In genomic region chr9:2271426-2271825, GRCh38 we compare ENCODE assay signal across 8 cellular contexts.
DNase-seq lines count a peak whose midpoint lies in the region; ATAC-seq and TF ChIP-seq lines count a peak whose summit lies in the region.

No MANE protein-coding gene starts in this region.

- no peak overlapping the region for H3K27ac ChIP-seq in osteoblast (ENCODE audit: low read depth, low read length)

- H3K9me3 ChIP-seq in osteoblast (ENCODE audit: low read depth, low read length), result no peaks in the 10 kb centered on the region

- CTCF ChIA-PET in T-cell (lab: Charles Lee), result no interaction called here

- peak; percentile 87 for ATAC-seq in GM18907 (IDR thresholded peaks at IDR 0.05; ENCODE audit: unreplicated experiment)
- peak; percentile 90 for ATAC-seq in HG03159 (IDR thresholded peaks at IDR 0.05; ENCODE audit: unreplicated experiment)
- ATAC-seq in T-cell (replicated peaks in 1 of 4), result no peak
- ATAC-seq in GM18498 (IDR thresholded peaks at IDR 0.05; ENCODE audit: unreplicated experiment), result no peak

- H3K27me3 ChIP-seq in osteoblast (ENCODE audit: insufficient read depth, low read length), result no peaks in the 10 kb centered on the region

- no peak overlapping the region for H2AFZ ChIP-seq in osteoblast (ENCODE audit: low read length)

- no peaks in the 10 kb centered on the region for H3K36me3 ChIP-seq in osteoblast (ENCODE audit: insufficient read depth, low read length)

- H3K79me2 ChIP-seq in osteoblast (ENCODE audit: insufficient read depth, low read length), result no peaks in the 10 kb centered on the region

- TF ChIP-seq CTCF in osteoblast (IDR thresholded peaks at IDR 0.05; ENCODE audit: extremely low read depth, low read depth, low read length), result no peak

- H3K4me3 Mint-ChIP-seq in T-cell, result no peak overlapping the region

- no peaks in the 10 kb centered on the region for H3K4me1 ChIP-seq in osteoblast (ENCODE audit: insufficient read depth, low read length)

- H3K4me3 ChIP-seq in osteoblast (ENCODE audit: insufficient read depth, low read length), result no peak overlapping the region

- no peak overlapping the region for H3K27ac Mint-ChIP-seq in T-cell

- H3K9me3 Mint-ChIP-seq in T-cell, result no peaks in the 10 kb centered on the region

- H3K4me1 Mint-ChIP-seq in T-cell, result peaks cover 0 to 3% (median 0%) of the 10 kb centered on the region in 3 donors

- POLR2A ChIA-PET in T-cell (lab: Charles Lee), result no interaction called here

- no peaks in the 10 kb centered on the region for H3K36me3 Mint-ChIP-seq in T-cell

- peaks cover 8 to 14% of the 10 kb centered on the region in 2 donors for H3K27me3 Mint-ChIP-seq in T-cell

- DNase-seq in Ammon's horn (ENCODE audit: low spot score) (peak; percentile 60), UCSD-AML1 (lab: John Stamatoyannopoulos, UW; ENCODE audit: unreplicated experiment) (peak; percentile 18), osteoblast (ENCODE audit: insufficient read length, low spot score, missing footprints) (peak; percentile 5), T-cell (no peak), NCI-H748 (lab: John Stamatoyannopoulos, UW; ENCODE audit: unreplicated experiment) (no peak)

- no peaks in the 10 kb centered on the region for H4K20me1 ChIP-seq in osteoblast (ENCODE audit: insufficient read depth, low read length)

- no peak overlapping the region for H3K4me2 ChIP-seq in osteoblast (ENCODE audit: insufficient read depth, low read length)

Comparison
In these comparisons a context has a peak if more than half of its experiments do, and no peak if none do; other contexts are left out.
1. DNase-seq: peak in Ammon's horn (single experiment), UCSD-AML1 (single experiment) and osteoblast (single experiment); none in T-cell (0 of 34) and NCI-H748 (single experiment).
2. ATAC-seq: peak in GM18907 (single experiment) and HG03159 (single experiment); none in T-cell (0 of 4) and GM18498 (single experiment).